26 cellular contexts compared by ENCODE assay signal in the genomic region with DNA sequence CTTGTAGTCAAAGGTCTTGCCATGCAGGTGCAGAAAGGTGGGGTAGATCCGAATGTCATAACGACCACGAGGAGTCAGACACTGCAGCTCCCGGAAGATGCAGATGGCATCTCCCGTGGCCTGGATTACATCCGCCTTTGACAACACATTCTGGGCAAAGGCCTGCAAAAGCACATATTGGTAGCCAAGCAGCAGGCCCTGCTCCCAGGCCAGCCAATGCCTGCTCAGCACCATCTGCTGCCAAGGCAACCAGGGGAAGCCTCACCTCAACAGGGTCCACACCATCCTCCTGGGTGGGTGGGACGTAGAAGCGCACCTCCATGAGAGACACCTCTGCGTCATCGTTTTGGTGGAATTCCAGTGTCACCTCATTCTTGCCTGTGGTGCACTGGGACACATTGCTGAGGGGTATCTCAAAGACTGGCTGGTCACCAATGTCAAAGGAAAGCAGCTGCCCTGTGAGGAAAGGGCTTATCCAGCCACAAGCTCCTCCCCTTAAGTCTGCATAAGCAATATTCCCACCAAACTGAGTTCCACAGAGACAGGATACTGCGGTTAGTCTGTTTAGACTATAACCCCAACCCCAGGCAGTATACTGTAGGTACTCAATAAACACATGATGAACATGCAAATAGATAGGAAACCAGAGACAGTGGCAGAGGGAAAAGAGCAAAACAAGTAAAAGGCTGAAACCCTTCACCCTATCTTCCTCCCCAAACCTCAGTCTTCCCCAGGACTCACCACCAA. TPM values are rescaled to one million over a fixed set of nuclear protein-coding genes. Genes with fewer than 3 reads are reported as not detected.
DNase-seq lines count a peak whose midpoint lies in the region; ATAC-seq and TF ChIP-seq lines count a peak whose summit lies in the region.
"Had no signal": no experiment of that assay in that cellular context is flagged by ENCODE, and none has a peak within 500 bp of the region (broad histone marks: within the 10 kb centered on the region; RNA-seq: fewer than 3 reads in every experiment).

No MANE protein-coding gene starts in this region.

- intact Hi-C loops in posterior vena cava (cut with DNase I) (no loop called here), transverse colon (cut with DNase I; ENCODE audit: low total_unique reads) (no loop called here)

- H2AFZ ChIP-seq in Loucy (ENCODE audit: low read length): no peak overlapping the region

- H3K36me3 ChIP-seq in Loucy (ENCODE audit: insufficient read depth, low read length): peaks cover 51% of the 10 kb centered on the region; the same call in 1 of the 2 replicates
- peaks cover 0 to 32% (median 13%) of the 10 kb centered on the region in 4 donors for H3K36me3 ChIP-seq in transverse colon
- H3K36me3 ChIP-seq: ovary had no signal

- H3K4me1 ChIP-seq in Loucy (ENCODE audit: insufficient read depth, low read length, poor library complexity, severe bottlenecking) (peaks cover 31% of the 10 kb centered on the region), transverse colon (peaks cover 9 to 23% (median 14%) of the 10 kb centered on the region in 4 donors)

- in situ Hi-C loops in transverse colon (cut with MboI; ENCODE audit: low pct_ligation_motif_present in 1 of 4, low pct_unique_long_range_greater_than_20kb in 1 of 4, low sequenced_read_pairs in 3 of 4): loop anchor here in 3 of 4 donors (25.0 kb wide), 2 partner anchors 154 to 304 kb away; partner anchors contain the start of gene YPEL4 (in 2 of the 3)

- no peaks in the 10 kb centered on the region for H3K9me2 ChIP-seq in Loucy (replicated peaks; ENCODE audit: low read depth, low read length)
- H3K9me2 ChIP-seq: SK-N-SH had no signal

- H3K27ac ChIP-seq in transverse colon: no peak overlapping the region
- H3K27ac ChIP-seq: colonic mucosa, ovary, RWPE1 had no signal

- no peak for TF ChIP-seq POLR2A in transverse colon (IDR thresholded peaks at IDR 0.05)

- peaks cover 57% of the 10 kb centered on the region for H3K4me1 Mint-ChIP-seq in activated naive CD8-positive, alpha-beta T cell treated with anti-CD3 and anti-CD28 coated beads for 36 hours
- peaks cover 64% of the 10 kb centered on the region for H3K4me1 Mint-ChIP-seq in activated naive CD8-positive, alpha-beta T cell treated with anti-CD3 and anti-CD28 coated beads, Interleukin-2, amount 50 U/mL, for 24 hours
- H3K4me1 Mint-ChIP-seq in brain: peaks cover 34% of the 10 kb centered on the region

- H3K79me2 ChIP-seq in Loucy (ENCODE audit: insufficient read depth, low read length): peaks cover 61% of the 10 kb centered on the region

- 93% methylated on average over 11 of the region's 11 CpGs; no CpG with 5 or more reads in 1 of the 2 donors for WGBS in transverse colon (ENCODE audit: low coverage in 1 of 2), 2 donors

- no peaks in the 10 kb centered on the region for H3F3A ChIP-seq in Loucy (ENCODE audit: low read depth)

- H3K27me3 Mint-ChIP-seq in activated naive CD8-positive, alpha-beta T cell treated with anti-CD3 and anti-CD28 coated beads for 36 hours: no peaks in the 10 kb centered on the region
- H3K27me3 Mint-ChIP-seq in activated naive CD8-positive, alpha-beta T cell treated with anti-CD3 and anti-CD28 coated beads, Interleukin-2, amount 50 U/mL, for 24 hours: no peaks in the 10 kb centered on the region
- H3K27me3 Mint-ChIP-seq in brain: no peaks in the 10 kb centered on the region

- H3K27me3 ChIP-seq in Loucy (ENCODE audit: insufficient read depth, low read length, poor library complexity, severe bottlenecking): no peaks in the 10 kb centered on the region
- H3K27me3 ChIP-seq in transverse colon: no peaks in the 10 kb centered on the region
- H3K27me3 ChIP-seq: colonic mucosa, ovary had no signal

- H3K9ac ChIP-seq in Loucy (ENCODE audit: low read depth, low read length, poor library complexity, severe bottlenecking): peak overlapping the region; percentile 79

- peak overlapping the region; percentile 76 for H3K4me3 ChIP-seq in Loucy (ENCODE audit: low read length, poor library complexity, severe bottlenecking)
- H3K4me3 ChIP-seq in transverse colon: no peak overlapping the region
- H3K4me3 ChIP-seq: colonic mucosa, lung, ovary had no signal

- H3K4me3 Mint-ChIP-seq in activated naive CD8-positive, alpha-beta T cell treated with anti-CD3 and anti-CD28 coated beads for 36 hours: peak overlapping the region; percentile 14
- no peak overlapping the region for H3K4me3 Mint-ChIP-seq in activated naive CD8-positive, alpha-beta T cell treated with anti-CD3 and anti-CD28 coated beads, Interleukin-2, amount 50 U/mL, for 24 hours
- H3K4me3 Mint-ChIP-seq in brain: peak overlapping the region in 4 of 5 experiments; percentile 31 to 98 (median 76)

- H4K20me1 ChIP-seq in Loucy (ENCODE audit: insufficient read depth, low read length, poor library complexity, severe bottlenecking): peaks cover 17% of the 10 kb centered on the region

- no peak for ATAC-seq in activated naive CD8-positive, alpha-beta T cell treated with anti-CD3 and anti-CD28 coated beads, Interleukin-2, amount 50 U/mL, for 24 hours
- ATAC-seq: right cardiac atrium had no signal

- no peaks in the 10 kb centered on the region for H3K9me3 ChIP-seq in Loucy (ENCODE audit: insufficient read depth, low read depth, low read length)
- no peaks in the 10 kb centered on the region for H3K9me3 ChIP-seq in transverse colon
- H3K9me3 ChIP-seq: colonic mucosa, ovary, SK-N-SH had no signal

- no peak for TF ChIP-seq CTCF in Loucy (conservative IDR thresholded peaks at IDR 0.05; ENCODE audit: low read length)
- no peak for TF ChIP-seq CTCF in brain (conservative IDR thresholded peaks at IDR 0.05)
- TF ChIP-seq CTCF in transverse colon (IDR thresholded peaks at IDR 0.05): no peak

- TF ChIP-seq EP300 in transverse colon (IDR thresholded peaks at IDR 0.05; ENCODE audit: low read depth): no peak

- H3K27ac Mint-ChIP-seq in activated naive CD8-positive, alpha-beta T cell treated with anti-CD3 and anti-CD28 coated beads for 36 hours: no peak overlapping the region
- no peak overlapping the region for H3K27ac Mint-ChIP-seq in activated naive CD8-positive, alpha-beta T cell treated with anti-CD3 and anti-CD28 coated beads, Interleukin-2, amount 50 U/mL, for 24 hours
- H3K27ac Mint-ChIP-seq in brain: no peak overlapping the region
- H3K27ac Mint-ChIP-seq: endodermal cell had no signal

- H3K9me3 Mint-ChIP-seq in activated naive CD8-positive, alpha-beta T cell treated with anti-CD3 and anti-CD28 coated beads for 36 hours: no peaks in the 10 kb centered on the region
- no peaks in the 10 kb centered on the region for H3K9me3 Mint-ChIP-seq in activated naive CD8-positive, alpha-beta T cell treated with anti-CD3 and anti-CD28 coated beads, Interleukin-2, amount 50 U/mL, for 24 hours
- H3K9me3 Mint-ChIP-seq in brain: no peaks in the 10 kb centered on the region
- H3K9me3 Mint-ChIP-seq: endodermal cell; T-helper 2 cell treated with Interferon-gamma antibody and Interleukin-4, amounts not matched to agents 5 μg/mL and 100 μg/mL, for 36 hours had no signal

- peak overlapping the region; percentile 85 for H3K4me2 ChIP-seq in Loucy (ENCODE audit: low read depth, low read length, poor library complexity, severe bottlenecking)
- H3K4me2 ChIP-seq: SK-N-SH had no signal

- DNase-seq in activated naive CD8-positive, alpha-beta T cell treated with anti-CD3 and anti-CD28 coated beads for 36 hours: no peak
- DNase-seq in activated naive CD8-positive, alpha-beta T cell treated with anti-CD3 and anti-CD28 coated beads, Interleukin-2, amount 50 U/mL, for 24 hours: no peak
- peak; percentile 78 for DNase-seq in posterior vena cava (ENCODE audit: low spot score)
- DNase-seq in transverse colon: no peak
- no peak for DNase-seq in amygdala (lab: John Stamatoyannopoulos, UW)
- DNase-seq in OCI-M2 (lab: John Stamatoyannopoulos, UW; ENCODE audit: unreplicated experiment): no peak
- DNase-seq: activated naive CD4-positive, alpha-beta T cell treated with Interleukin-2 at 50 U/mL for 16 hours; C1 segment of cervical spinal cord; colonic mucosa; endodermal cell; NCI-H146; NCI-H2171; NCI-H524 treated with DMSO at 0.1 percent for 48 hours; ovary; SK-N-SH; stimulated activated CD4-positive, alpha-beta T cell treated with anti-CD3 and anti-CD28 coated beads, Interleukin-15, amount 100 ng/mL, for 24 hours; stimulated activated CD8-positive, alpha-beta memory T cell treated with anti-CD3 and anti-CD28 coated beads, Interleukin-4, amount 100 ng/mL, for 48 hours; substantia nigra had no signal

- peaks cover 62% of the 10 kb centered on the region for H3K36me3 Mint-ChIP-seq in activated naive CD8-positive, alpha-beta T cell treated with anti-CD3 and anti-CD28 coated beads for 36 hours
- peaks cover 65% of the 10 kb centered on the region for H3K36me3 Mint-ChIP-seq in activated naive CD8-positive, alpha-beta T cell treated with anti-CD3 and anti-CD28 coated beads, Interleukin-2, amount 50 U/mL, for 24 hours (ENCODE audit: low read depth)
- H3K36me3 Mint-ChIP-seq in brain: peaks cover 52% of the 10 kb centered on the region

RNA-seq across cellular contexts. Expression of gene SSRP1, which starts 2.8 kb away (rescaled TPM):
- 100 to 1,000 TPM; 318 to 332 TPM for total RNA-seq in activated naive CD8-positive, alpha-beta T cell treated with anti-CD3 and anti-CD28 coated beads for 36 hours
- 226 TPM for polyA plus RNA-seq in brain (ENCODE audit: insufficient read depth, low read depth, low replicate concordance)
- 10 to 100 TPM; 41.6 to 54.4 TPM for total RNA-seq in posterior vena cava
- 10 to 100 TPM; 32.0 to 59.4 (median 45.5) TPM for total RNA-seq in transverse colon

RNA-seq across cellular contexts. Expression of gene P2RX3, which starts 5.3 kb away (rescaled TPM):
- not detected for total RNA-seq in activated naive CD8-positive, alpha-beta T cell treated with anti-CD3 and anti-CD28 coated beads for 36 hours
- 0.41 TPM for polyA plus RNA-seq in brain (ENCODE audit: insufficient read depth, low read depth, low replicate concordance)
- total RNA-seq in posterior vena cava (not detected), transverse colon (not detected)
- total RNA-seq: colonic mucosa, endodermal cell, kidney epithelial cell, right cardiac atrium had no signal
- polyA plus RNA-seq: lung, SK-N-SH had no signal

RNA-seq across cellular contexts. Expression of gene TNKS1BP1, which starts 8.1 kb away (rescaled TPM):
- 10 to 100 TPM; 20.8 to 22.1 TPM for total RNA-seq in activated naive CD8-positive, alpha-beta T cell treated with anti-CD3 and anti-CD28 coated beads for 36 hours
- polyA plus RNA-seq in brain (ENCODE audit: insufficient read depth, low read depth, low replicate concordance): 44.0 TPM
- total RNA-seq in posterior vena cava: 100 to 1,000 TPM; 175 to 185 TPM
- 100 to 1,000 TPM in 3 of 4 donors, 10 to 100 TPM in 1; 74.3 to 122 (median 119) TPM for total RNA-seq in transverse colon

RNA-seq across cellular contexts. Expression of gene PRG3, which starts 48.1 kb away (rescaled TPM):
- not detected for total RNA-seq in activated naive CD8-positive, alpha-beta T cell treated with anti-CD3 and anti-CD28 coated beads for 36 hours
- polyA plus RNA-seq in brain (ENCODE audit: insufficient read depth, low read depth, low replicate concordance): not detected
- total RNA-seq in posterior vena cava (not detected), transverse colon (not detected)
- total RNA-seq: colonic mucosa, endodermal cell, kidney epithelial cell, ovary, right cardiac atrium, urinary bladder had no signal
- polyA plus RNA-seq: ovary, right cardiac atrium, SK-N-SH, urinary bladder had no signal

RNA-seq across cellular contexts. Expression of gene PRG2, which starts 57.6 kb away (rescaled TPM):
- 1 to 10 TPM in 1 of 2 experiments, under 1 TPM in 1; 0.54 to 2.1 TPM for total RNA-seq in activated naive CD8-positive, alpha-beta T cell treated with anti-CD3 and anti-CD28 coated beads for 36 hours
- polyA plus RNA-seq in brain (ENCODE audit: insufficient read depth, low read depth, low replicate concordance): not detected
- total RNA-seq in posterior vena cava: under 1 TPM; 0.52 to 0.88 TPM
- total RNA-seq in transverse colon: not detected
- total RNA-seq: colonic mucosa, ovary had no signal
- polyA plus RNA-seq: SK-N-SH, urinary bladder had no signal

Comparison
In these comparisons a context has a peak if more than half of its experiments do, and no peak if none do; other contexts are left out.
1. RNA of gene SSRP1, which starts 2.8 kb away (total RNA-seq): 318 to 332 TPM in activated naive CD8-positive, alpha-beta T cell treated with anti-CD3 and anti-CD28 coated beads for 36 hours; 41.6 to 54.4 TPM in posterior vena cava and 32.0 to 59.4 TPM in transverse colon; every median in the first group is over 4 times any median in the second.